Comparison of ENCODE assay signal across 28 cellular contexts in genomic region chr4:177100307-177100706, GRCh38.
"Had no signal": no experiment of that assay in that cellular context is flagged by ENCODE, and none has a peak within 500 bp of the region (broad histone marks: within the 10 kb centered on the region; RNA-seq: fewer than 3 reads in every experiment).

No MANE protein-coding gene starts in this region.

- H3K4me2 ChIP-seq: smooth muscle cell had no signal

- H3K4me3 ChIP-seq: cardiac muscle cell, lower lobe of right lung, mucosa of descending colon, smooth muscle cell, testis, vagina had no signal

- H3K4me3 Mint-ChIP-seq: activated CD4-positive, alpha-beta T cell treated with anti-CD3 and anti-CD28 coated beads, Interleukin-2, amount 10 ng/mL, durations not matched to agents 24 days and 14 days; activated CD8-positive, alpha-beta memory T cell treated with anti-CD3 and anti-CD28 coated beads, Interleukin-2, amount 10 ng/mL, durations not matched to agents 7 days and 5 days; activated CD8-positive, alpha-beta T cell treated with anti-CD3 and anti-CD28 coated beads for 36 hours; activated naive CD4-positive, alpha-beta T cell treated with anti-CD3 and anti-CD28 coated beads, Interleukin-2, amount 10 ng/mL, durations not matched to agents 7 days and 5 days; nephron progenitor cell; stimulated activated naive B cell treated with anti-CD40 and anti-IgM and Interleukin-4, amounts not matched to agents 10 μg/mL and 1 μg/mL and 100 μg/mL, for 72 hours had no signal

- H3K27me3 Mint-ChIP-seq: activated CD4-positive, alpha-beta T cell treated with anti-CD3 and anti-CD28 coated beads, Interleukin-2, amount 10 ng/mL, durations not matched to agents 24 days and 14 days; activated CD8-positive, alpha-beta memory T cell treated with anti-CD3 and anti-CD28 coated beads, Interleukin-2, amount 10 ng/mL, durations not matched to agents 7 days and 5 days; activated CD8-positive, alpha-beta T cell treated with anti-CD3 and anti-CD28 coated beads for 36 hours; activated naive CD4-positive, alpha-beta T cell treated with anti-CD3 and anti-CD28 coated beads, Interleukin-2, amount 10 ng/mL, durations not matched to agents 7 days and 5 days; stimulated activated naive B cell treated with anti-CD40 and anti-IgM and Interleukin-4, amounts not matched to agents 10 μg/mL and 1 μg/mL and 100 μg/mL, for 72 hours had no signal

- H3K36me3 Mint-ChIP-seq: activated CD8-positive, alpha-beta memory T cell treated with anti-CD3 and anti-CD28 coated beads, Interleukin-2, amount 10 ng/mL, durations not matched to agents 7 days and 5 days; activated naive CD4-positive, alpha-beta T cell treated with anti-CD3 and anti-CD28 coated beads, Interleukin-2, amount 10 ng/mL, durations not matched to agents 7 days and 5 days; stimulated activated naive B cell treated with anti-CD40 and anti-IgM and Interleukin-4, amounts not matched to agents 10 μg/mL and 1 μg/mL and 100 μg/mL, for 72 hours had no signal

- H3K4me1 Mint-ChIP-seq: activated CD4-positive, alpha-beta T cell treated with anti-CD3 and anti-CD28 coated beads, Interleukin-2, amount 10 ng/mL, durations not matched to agents 24 days and 14 days; activated CD8-positive, alpha-beta memory T cell treated with anti-CD3 and anti-CD28 coated beads, Interleukin-2, amount 10 ng/mL, durations not matched to agents 7 days and 5 days; activated naive CD4-positive, alpha-beta T cell treated with anti-CD3 and anti-CD28 coated beads, Interleukin-2, amount 10 ng/mL, durations not matched to agents 7 days and 5 days; nephron progenitor cell; stimulated activated naive B cell treated with anti-CD40 and anti-IgM and Interleukin-4, amounts not matched to agents 10 μg/mL and 1 μg/mL and 100 μg/mL, for 72 hours had no signal

- H3K27me3 ChIP-seq: cardiac muscle cell, testis, vagina had no signal

- H3K4me1 ChIP-seq: lower lobe of right lung, testis had no signal

- H3K27ac Mint-ChIP-seq: activated CD4-positive, alpha-beta T cell treated with anti-CD3 and anti-CD28 coated beads, Interleukin-2, amount 10 ng/mL, durations not matched to agents 24 days and 14 days; activated CD8-positive, alpha-beta memory T cell treated with anti-CD3 and anti-CD28 coated beads, Interleukin-2, amount 10 ng/mL, durations not matched to agents 7 days and 5 days; activated CD8-positive, alpha-beta T cell treated with anti-CD3 and anti-CD28 coated beads for 36 hours; activated naive CD4-positive, alpha-beta T cell treated with anti-CD3 and anti-CD28 coated beads, Interleukin-2, amount 10 ng/mL, durations not matched to agents 7 days and 5 days; nephron progenitor cell; stimulated activated naive B cell treated with anti-CD40 and anti-IgM and Interleukin-4, amounts not matched to agents 10 μg/mL and 1 μg/mL and 100 μg/mL, for 72 hours had no signal

- H3K9me3 ChIP-seq: lower lobe of right lung, mucosa of descending colon, testis, vagina had no signal

- H3K27ac ChIP-seq: cardiac muscle cell, lower lobe of right lung, testis, vagina had no signal

- DNase-seq: activated CD4-positive, alpha-beta T cell treated with anti-CD3 and anti-CD28 coated beads, Interleukin-2, amount 10 ng/mL, durations not matched to agents 24 days and 14 days; activated CD8-positive, alpha-beta memory T cell treated with anti-CD3 and anti-CD28 coated beads, Interleukin-2, amount 10 ng/mL, durations not matched to agents 7 days and 5 days; activated CD8-positive, alpha-beta T cell treated with anti-CD3 and anti-CD28 coated beads for 36 hours; activated effector memory CD4-positive, alpha-beta T cell treated with anti-CD3 and anti-CD28 coated beads, Interleukin-2, amount 50 U/mL, for 16 hours; activated naive CD4-positive, alpha-beta T cell treated with anti-CD3 and anti-CD28 coated beads, Interleukin-2, amount 10 ng/mL, durations not matched to agents 7 days and 5 days; activated T-cell treated with anti-CD3 and anti-CD28 coated beads for 4 hours; amygdala; erythroblast; foreskin fibroblast; kidney; lower lobe of right lung; mesendoderm; mucosa of descending colon; nephron progenitor cell; occipital lobe; posterior cingulate gyrus; stimulated activated CD4-positive, alpha-beta T cell treated with anti-CD3 and anti-CD28 coated beads, Interleukin-2, amount 100 ng/mL, for 48 hours; stimulated activated CD8-positive, alpha-beta memory T cell treated with anti-CD3 and anti-CD28 coated beads, Interleukin-4, amount 100 ng/mL, for 48 hours; stimulated activated naive B cell treated with anti-CD40 and anti-IgM and Interleukin-4, amounts not matched to agents 10 μg/mL and 1 μg/mL and 100 μg/mL, for 72 hours; T-helper 9 cell; testis; trophoblast cell had no signal

- H3K9me3 Mint-ChIP-seq: activated CD4-positive, alpha-beta T cell treated with anti-CD3 and anti-CD28 coated beads, Interleukin-2, amount 10 ng/mL, durations not matched to agents 24 days and 14 days; activated CD8-positive, alpha-beta T cell treated with anti-CD3 and anti-CD28 coated beads for 36 hours; activated naive CD4-positive, alpha-beta T cell treated with anti-CD3 and anti-CD28 coated beads, Interleukin-2, amount 10 ng/mL, durations not matched to agents 7 days and 5 days; nephron progenitor cell; stimulated activated naive B cell treated with anti-CD40 and anti-IgM and Interleukin-4, amounts not matched to agents 10 μg/mL and 1 μg/mL and 100 μg/mL, for 72 hours had no signal

- H3K36me3 ChIP-seq: cardiac muscle cell, lower lobe of right lung, vagina had no signal

- ATAC-seq: activated CD4-positive, CD25-positive, alpha-beta regulatory T cell treated with anti-CD3 and anti-CD28 coated beads, Interleukin-2, amount 50 U/mL, for 24 hours; activated CD8-positive, alpha-beta memory T cell treated with anti-CD3 and anti-CD28 coated beads, Interleukin-2, amount 10 ng/mL, durations not matched to agents 7 days and 5 days; activated CD8-positive, alpha-beta T cell treated with anti-CD3 and anti-CD28 coated beads for 36 hours; left lobe of liver; lower lobe of right lung; mucosa of descending colon; sciatic nerve; stimulated activated naive B cell treated with anti-CD40 and anti-IgM and Interleukin-4, amounts not matched to agents 10 μg/mL and 1 μg/mL and 100 μg/mL, for 72 hours had no signal
